ENCODE assay signal across 9 cellular contexts in the genomic region with DNA sequence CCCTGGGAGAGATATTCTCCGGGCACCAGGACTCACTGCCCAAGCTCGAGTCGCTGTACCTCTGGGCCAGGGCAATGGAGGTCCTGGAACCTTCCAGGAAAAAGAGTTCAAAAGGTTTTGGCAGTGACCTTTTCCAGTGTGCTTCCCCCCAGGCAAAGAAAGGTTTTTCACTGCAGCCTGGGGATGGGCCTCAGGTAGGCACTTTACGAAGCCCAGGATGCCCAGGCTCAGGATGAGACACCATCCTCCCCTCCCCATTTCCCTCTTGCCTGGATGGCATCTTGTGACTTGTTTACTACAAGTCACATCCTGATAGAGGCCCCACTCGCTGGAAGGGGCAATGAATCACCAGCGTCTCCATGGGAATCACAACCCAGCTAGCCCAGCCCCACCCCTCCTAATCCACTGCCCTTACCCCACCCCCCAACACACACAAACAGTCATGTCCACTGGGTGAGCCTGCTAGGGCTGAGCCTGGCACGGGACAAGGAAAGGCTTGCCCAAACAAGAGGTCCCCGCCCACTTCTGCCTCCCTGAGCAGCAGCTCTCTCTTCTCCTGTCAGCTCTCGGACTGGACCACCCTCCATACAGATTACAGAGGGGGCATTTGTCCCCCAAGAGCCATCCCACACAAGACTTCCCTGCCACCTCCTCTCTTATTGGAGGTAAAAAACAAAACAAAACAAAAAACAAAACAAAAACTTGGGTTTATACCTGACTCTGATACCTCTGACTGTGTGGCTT.
DNase-seq lines count a peak whose midpoint lies in the region; ATAC-seq, FAIRE-seq and TF ChIP-seq lines count a peak whose summit lies in the region.
"Had no signal": no experiment of that assay in that cellular context is flagged by ENCODE, and none has a peak within 500 bp of the region (broad histone marks: within the 10 kb centered on the region; RNA-seq: fewer than 3 reads in every experiment).

No MANE protein-coding gene starts in this region.

- DNase-seq in activated CD4-positive, alpha-beta T cell treated with anti-CD3 and anti-CD28 coated beads for 36 hours = no peak
- no peak for DNase-seq in activated CD4-positive, alpha-beta T cell treated with anti-CD3 and anti-CD28 coated beads, Interleukin-2, amount 10 ng/mL, durations not matched to agents 7 days and 5 days
- DNase-seq in astrocyte (ENCODE audit: low read depth) (peak; percentile 87), islet precursor cell (peak; percentile 96), transverse colon (peak; percentile 84), mesenteric fat pad (ENCODE audit: low spot score) (no peak), GM20000 (ENCODE audit: low spot score) (no peak), GM12891 (ENCODE audit: insufficient read length, low spot score) (no peak)
- DNase-seq: CD8-positive, alpha-beta T cell had no signal

- no peaks in the 10 kb centered on the region for H3K36me3 ChIP-seq in astrocyte (ENCODE audit: insufficient read depth, low read length)
- no peaks in the 10 kb centered on the region for H3K36me3 ChIP-seq in transverse colon

- no peaks in the 10 kb centered on the region for H3K79me2 ChIP-seq in astrocyte (ENCODE audit: insufficient read depth, low read length)

- peak overlapping the region; percentile 85 for H3K9ac ChIP-seq in astrocyte (ENCODE audit: low read length)

- peak overlapping the region; percentile 80 for H3K4me2 ChIP-seq in astrocyte (ENCODE audit: low read length)

- TF ChIP-seq POLR2A in transverse colon (IDR thresholded peaks at IDR 0.05) (no peak), GM12891 (IDR thresholded peaks at IDR 0.05; ENCODE audit: low read depth, low read length) (no peak)

- in situ Hi-C loops in transverse colon (cut with MboI; ENCODE audit: low pct_ligation_motif_present in 1 of 4, low pct_unique_long_range_greater_than_20kb in 1 of 4, low sequenced_read_pairs in 3 of 4) = no loop called here

- no peaks in the 10 kb centered on the region for H3K36me3 Mint-ChIP-seq in activated CD4-positive, alpha-beta T cell treated with anti-CD3 and anti-CD28 coated beads for 36 hours (ENCODE audit: low read depth)
- no peaks in the 10 kb centered on the region for H3K36me3 Mint-ChIP-seq in activated CD4-positive, alpha-beta T cell treated with anti-CD3 and anti-CD28 coated beads, Interleukin-2, amount 10 ng/mL, durations not matched to agents 7 days and 5 days (ENCODE audit: low read depth)
- peaks cover 1% of the 10 kb centered on the region for H3K36me3 Mint-ChIP-seq in astrocyte (ENCODE audit: low read depth, unreplicated experiment)
- H3K36me3 Mint-ChIP-seq: CD8-positive, alpha-beta T cell had no signal

- no peaks in the 10 kb centered on the region for H4K20me1 ChIP-seq in astrocyte (ENCODE audit: insufficient read depth, low read length)

- no peaks in the 10 kb centered on the region for H3K9me3 ChIP-seq in astrocyte (ENCODE audit: insufficient read depth, low read depth, low read length)
- no peaks in the 10 kb centered on the region for H3K9me3 ChIP-seq in transverse colon

- POLR2A ChIA-PET in activated CD4-positive, alpha-beta T cell treated with anti-CD3 and anti-CD28 coated beads for 36 hours (lab: Charles Lee) = no interaction called here
- POLR2A ChIA-PET in activated CD4-positive, alpha-beta T cell treated with anti-CD3 and anti-CD28 coated beads, Interleukin-2, amount 10 ng/mL, durations not matched to agents 7 days and 5 days (lab: Charles Lee) = no interaction called here

- TF ChIP-seq CTCF in astrocyte (IDR thresholded peaks at IDR 0.05; ENCODE audit: insufficient read depth, low read depth, low read length) = no peak
- TF ChIP-seq CTCF in transverse colon (IDR thresholded peaks at IDR 0.05) = no peak
- no peak for TF ChIP-seq CTCF in GM20000 (IDR thresholded peaks at IDR 0.05; ENCODE audit: extremely low read depth, missing control alignments)

- H2AFZ ChIP-seq in astrocyte (ENCODE audit: low read depth, low read length) = no peak overlapping the region

- CTCF ChIA-PET in activated CD4-positive, alpha-beta T cell treated with anti-CD3 and anti-CD28 coated beads for 36 hours (lab: Charles Lee) = interaction anchor here (0.5 to 0.9 kb wide), 2 partner anchors 16 to 42 kb away, joined by 3 to 4 read pairs; no protein-coding TSS in a partner anchor
- CTCF ChIA-PET in activated CD4-positive, alpha-beta T cell treated with anti-CD3 and anti-CD28 coated beads, Interleukin-2, amount 10 ng/mL, durations not matched to agents 7 days and 5 days (lab: Charles Lee) = interaction anchor here (1.7 kb wide), 1 partner anchor 12 kb away, joined by 4 read pairs; no protein-coding TSS in a partner anchor

- TF ChIP-seq EP300 in transverse colon (IDR thresholded peaks at IDR 0.05; ENCODE audit: low read depth) = no peak

- peaks cover 37% of the 10 kb centered on the region for H3K4me1 ChIP-seq in astrocyte (ENCODE audit: insufficient read depth, low read length)
- H3K4me1 ChIP-seq in transverse colon = peaks cover 13 to 52% (median 27%) of the 10 kb centered on the region in 4 donors

- intact Hi-C loops in activated CD4-positive, alpha-beta T cell treated with anti-CD3 and anti-CD28 coated beads for 36 hours (cut with DNase I, micrococcal nuclease) = no loop called here
- intact Hi-C loops in transverse colon (cut with DNase I; ENCODE audit: low total_unique reads) = no loop called here

- FAIRE-seq in astrocyte (lab: Jason Lieb, UNC) (no peak), GM12891 (lab: Jason Lieb, UNC) (no peak)

- peak overlapping the region; percentile 20 for H3K27ac Mint-ChIP-seq in activated CD4-positive, alpha-beta T cell treated with anti-CD3 and anti-CD28 coated beads for 36 hours
- H3K27ac Mint-ChIP-seq in activated CD4-positive, alpha-beta T cell treated with anti-CD3 and anti-CD28 coated beads, Interleukin-2, amount 10 ng/mL, durations not matched to agents 7 days and 5 days = no peak overlapping the region
- peak overlapping the region; percentile 97 for H3K27ac Mint-ChIP-seq in astrocyte (ENCODE audit: unreplicated experiment)
- H3K27ac Mint-ChIP-seq: CD8-positive, alpha-beta T cell had no signal

- H3K4me3 Mint-ChIP-seq in activated CD4-positive, alpha-beta T cell treated with anti-CD3 and anti-CD28 coated beads for 36 hours = no peak overlapping the region
- H3K4me3 Mint-ChIP-seq in activated CD4-positive, alpha-beta T cell treated with anti-CD3 and anti-CD28 coated beads, Interleukin-2, amount 10 ng/mL, durations not matched to agents 7 days and 5 days = no peak overlapping the region
- H3K4me3 Mint-ChIP-seq in astrocyte (ENCODE audit: unreplicated experiment) = peak overlapping the region; percentile 1
- H3K4me3 Mint-ChIP-seq: CD8-positive, alpha-beta T cell had no signal

- H3K27me3 Mint-ChIP-seq in activated CD4-positive, alpha-beta T cell treated with anti-CD3 and anti-CD28 coated beads for 36 hours = no peaks in the 10 kb centered on the region
- no peaks in the 10 kb centered on the region for H3K27me3 Mint-ChIP-seq in activated CD4-positive, alpha-beta T cell treated with anti-CD3 and anti-CD28 coated beads, Interleukin-2, amount 10 ng/mL, durations not matched to agents 7 days and 5 days
- peaks cover 5% of the 10 kb centered on the region for H3K27me3 Mint-ChIP-seq in astrocyte (ENCODE audit: low read depth, unreplicated experiment)

- peaks cover 23% of the 10 kb centered on the region for H3K4me1 Mint-ChIP-seq in activated CD4-positive, alpha-beta T cell treated with anti-CD3 and anti-CD28 coated beads for 36 hours
- peaks cover 14% of the 10 kb centered on the region for H3K4me1 Mint-ChIP-seq in activated CD4-positive, alpha-beta T cell treated with anti-CD3 and anti-CD28 coated beads, Interleukin-2, amount 10 ng/mL, durations not matched to agents 7 days and 5 days
- peaks cover 29% of the 10 kb centered on the region for H3K4me1 Mint-ChIP-seq in astrocyte (ENCODE audit: low read depth, unreplicated experiment)

- no peak overlapping the region for H3K4me3 ChIP-seq in astrocyte (ENCODE audit: insufficient read depth, low read depth, low read length)
- no peak overlapping the region for H3K4me3 ChIP-seq in transverse colon

- no peaks in the 10 kb centered on the region for H3K27me3 ChIP-seq in astrocyte (ENCODE audit: insufficient read depth, low read length)
- H3K27me3 ChIP-seq in transverse colon = no peaks in the 10 kb centered on the region

- H3K27ac ChIP-seq in astrocyte (ENCODE audit: low read depth, low read length) (peak overlapping the region; percentile 93), transverse colon (peak overlapping the region; percentile 56 to 75 (median 67))

- H3K9me3 Mint-ChIP-seq in activated CD4-positive, alpha-beta T cell treated with anti-CD3 and anti-CD28 coated beads for 36 hours (ENCODE audit: low read depth) = no peaks in the 10 kb centered on the region
- H3K9me3 Mint-ChIP-seq in activated CD4-positive, alpha-beta T cell treated with anti-CD3 and anti-CD28 coated beads, Interleukin-2, amount 10 ng/mL, durations not matched to agents 7 days and 5 days = no peaks in the 10 kb centered on the region
- H3K9me3 Mint-ChIP-seq in astrocyte (ENCODE audit: unreplicated experiment) = no peaks in the 10 kb centered on the region
- H3K9me3 Mint-ChIP-seq: CD8-positive, alpha-beta T cell had no signal

- 20 to 59% methylated on average over 1 to 8 of the region's 9 CpGs for WGBS in transverse colon (ENCODE audit: low coverage in 1 of 2), 2 donors

- no peak for ATAC-seq in activated CD4-positive, alpha-beta T cell treated with anti-CD3 and anti-CD28 coated beads for 36 hours
- ATAC-seq: CD8-positive, alpha-beta T cell had no signal

TF ChIP-seq in GM12891, 5 proteins besides CTCF, POLR2A, EP300 and RAD21:
- TF ChIP-seq PAX5 (IDR thresholded peaks at IDR 0.05; ENCODE audit: insufficient read depth, low read length, severe bottlenecking) = no peak
- no peak for TF ChIP-seq POU2F2 (IDR thresholded peaks at IDR 0.05; ENCODE audit: low read depth, low read length)
- no peak for TF ChIP-seq POLR2AphosphoS5 (IDR thresholded peaks at IDR 0.05; ENCODE audit: low read depth, low read length)
- TF ChIP-seq SPI1 (IDR thresholded peaks at IDR 0.05; ENCODE audit: low read depth, low read length) = no peak
- TF ChIP-seq TAF1 (IDR thresholded peaks at IDR 0.05; ENCODE audit: low read depth, low read length) = no peak

Comparison
In these comparisons a context has a peak if more than half of its experiments do, and no peak if none do; other contexts are left out.
1. DNase-seq: peak in astrocyte (single experiment), islet precursor cell (single experiment) and transverse colon (single experiment); none in activated CD4-positive, alpha-beta T cell treated with anti-CD3 and anti-CD28 coated beads for 36 hours (single experiment), activated CD4-positive, alpha-beta T cell treated with anti-CD3 and anti-CD28 coated beads, Interleukin-2, amount 10 ng/mL, durations not matched to agents 7 days and 5 days (single experiment), mesenteric fat pad (single experiment), GM20000 (single experiment) and GM12891 (single experiment).